Comparison of ENCODE assay signal across 22 cellular contexts in the genomic region with DNA sequence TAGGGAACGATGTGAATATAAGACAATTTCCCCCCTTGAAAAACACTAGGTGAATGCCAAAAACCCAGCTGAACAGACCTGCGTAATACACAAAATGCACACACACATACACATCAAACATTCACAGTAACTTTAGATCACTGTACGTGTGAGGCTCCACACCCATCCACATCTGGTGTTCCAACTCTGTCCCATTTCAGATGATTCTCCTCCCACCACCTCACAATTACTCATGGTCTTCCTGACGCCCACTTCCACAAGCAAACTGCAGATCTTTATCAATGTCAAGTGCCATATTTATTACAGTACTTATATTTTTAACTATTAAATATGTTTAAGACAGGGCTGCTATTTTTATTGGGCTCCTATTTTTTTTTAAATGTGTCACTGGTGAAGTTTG. TPM values are rescaled to one million over a fixed set of nuclear protein-coding genes. Genes with fewer than 3 reads are reported as not detected.
"Had no signal": no experiment of that assay in that cellular context is flagged by ENCODE, and none has a peak within 500 bp of the region (broad histone marks: within the 10 kb centered on the region; RNA-seq: fewer than 3 reads in every experiment).

No MANE protein-coding gene starts in this region.

- H3K36me3 Mint-ChIP-seq: naive thymus-derived CD8-positive, alpha-beta T cell; stimulated activated effector memory CD8-positive, alpha-beta T cell treated with anti-CD3 and anti-CD28 coated beads, Interleukin-12 subunit alpha, Interleukin-12 subunit beta, amount 100 ng/mL, for 72 hours had no signal

- H3K4me3 Mint-ChIP-seq: naive thymus-derived CD8-positive, alpha-beta T cell; nephron progenitor cell; stimulated activated effector memory CD8-positive, alpha-beta T cell treated with anti-CD3 and anti-CD28 coated beads, Interleukin-12 subunit alpha, Interleukin-12 subunit beta, amount 100 ng/mL, for 72 hours had no signal

- DNase-seq: dorsolateral prefrontal cortex; effector CD4-positive, alpha-beta T cell; foreskin keratinocyte; heart left ventricle; kidney; mesenchymal stem cell; naive thymus-derived CD8-positive, alpha-beta T cell; nephron progenitor cell; psoas muscle; right cardiac atrium; sigmoid colon; stimulated activated CD4-positive, alpha-beta T cell treated with anti-CD3 and anti-CD28 coated beads, Interleukin-2, amount 100 ng/mL, for 24 hours; stimulated activated CD4-positive, alpha-beta T cell treated with anti-CD3 and anti-CD28 coated beads, Interleukin-4, amount 100 ng/mL, for 24 hours; stimulated activated naive CD4-positive, alpha-beta T cell treated with Interleukin-2 at 50 U/mL for 16 hours; stomach; thyroid gland; trophoblast cell had no signal

- H3K27ac Mint-ChIP-seq: naive thymus-derived CD8-positive, alpha-beta T cell; nephron progenitor cell; stimulated activated effector memory CD8-positive, alpha-beta T cell treated with anti-CD3 and anti-CD28 coated beads, Interleukin-12 subunit alpha, Interleukin-12 subunit beta, amount 100 ng/mL, for 72 hours had no signal

- H3K4me1 Mint-ChIP-seq: naive thymus-derived CD8-positive, alpha-beta T cell; stimulated activated effector memory CD8-positive, alpha-beta T cell treated with anti-CD3 and anti-CD28 coated beads, Interleukin-12 subunit alpha, Interleukin-12 subunit beta, amount 100 ng/mL, for 72 hours had no signal

- H3K4me3 ChIP-seq: dorsolateral prefrontal cortex, gastroesophageal sphincter, heart left ventricle, hepatocyte, left lung, psoas muscle, sigmoid colon, stomach, thyroid gland had no signal

- ATAC-seq: foreskin keratinocyte; gastroesophageal sphincter; heart left ventricle; left lung; naive thymus-derived CD8-positive, alpha-beta T cell; psoas muscle; right cardiac atrium; stimulated activated effector memory CD8-positive, alpha-beta T cell treated with anti-CD3 and anti-CD28 coated beads, Interleukin-12 subunit alpha, Interleukin-12 subunit beta, amount 100 ng/mL, for 72 hours had no signal

RNA-seq across cellular contexts. Expression of a gene that starts 57.9 kb away (rescaled TPM):
- total RNA-seq: lung microvascular endothelial cell; naive thymus-derived CD8-positive, alpha-beta T cell had no signal
